16 cellular contexts compared by ENCODE assay signal in the genomic region with DNA sequence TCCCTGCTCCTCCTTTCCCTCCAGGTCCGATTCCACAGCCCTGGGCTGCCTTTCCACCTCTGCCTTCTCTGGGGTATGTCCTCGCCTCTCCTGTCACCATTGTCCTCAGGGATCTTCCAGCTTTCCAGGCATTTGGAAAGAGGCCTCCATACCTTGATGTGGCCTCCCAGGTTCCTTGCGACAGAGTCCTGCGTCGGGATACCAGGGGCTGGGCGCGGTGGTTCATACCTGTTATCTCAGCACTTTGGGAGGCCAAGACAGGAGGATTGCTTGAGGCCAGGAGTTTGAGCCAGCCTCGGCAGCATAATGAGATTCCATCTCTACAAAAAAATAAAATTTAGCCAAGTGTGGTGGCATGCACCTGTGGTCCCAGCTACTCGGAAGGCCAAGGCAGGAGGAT.
"Had no signal": no experiment of that assay in that cellular context is flagged by ENCODE, and none has a peak within 500 bp of the region (broad histone marks: within the 10 kb centered on the region; RNA-seq: fewer than 3 reads in every experiment).

No MANE protein-coding gene starts in this region.

- H3K4me3 ChIP-seq: gastroesophageal sphincter, lung, ovary, spleen, tibial artery, uterus had no signal

- H3K9me3 Mint-ChIP-seq: activated B cell treated with CpG ODN at 0.5 μM for 24 hours; activated CD4-positive, alpha-beta T cell treated with anti-CD3 and anti-CD28 coated beads, Interleukin-2, amount 10 ng/mL, durations not matched to agents 24 days and 14 days; activated T-helper 1 cell treated with anti-CD3 and anti-CD28 coated beads, Interleukin-12 subunit alpha, Interleukin-12 subunit beta, Interleukin-2, Interleukin-4 antibody, amounts not matched to agents 30 ng/mL and 10 ng/mL and 1 ng/mL, durations not matched to agents 14 hours and 24 hours and 36 hours; mesothelial cell of epicardium had no signal

- H3K9me3 ChIP-seq: gastroesophageal sphincter, ovary, spleen, tibial artery, uterus had no signal

- H3K27ac Mint-ChIP-seq: activated B cell treated with CpG ODN at 0.5 μM for 24 hours; activated CD4-positive, alpha-beta T cell treated with anti-CD3 and anti-CD28 coated beads, Interleukin-2, amount 10 ng/mL, durations not matched to agents 24 days and 14 days; activated CD8-positive, alpha-beta T cell treated with anti-CD3 and anti-CD28 coated beads, Interleukin-2, amount 10 ng/mL, durations not matched to agents 7 days and 5 days; activated T-helper 1 cell treated with anti-CD3 and anti-CD28 coated beads, Interleukin-12 subunit alpha, Interleukin-12 subunit beta, Interleukin-2, Interleukin-4 antibody, amounts not matched to agents 30 ng/mL and 10 ng/mL and 1 ng/mL, durations not matched to agents 14 hours and 24 hours and 36 hours; mesothelial cell of epicardium had no signal

- H3K36me3 ChIP-seq: ovary, tibial artery, uterus had no signal

- DNase-seq: activated B cell treated with CpG ODN at 0.5 μM for 24 hours; activated CD4-positive, alpha-beta T cell treated with anti-CD3 and anti-CD28 coated beads, Interleukin-2, amount 10 ng/mL, durations not matched to agents 24 days and 14 days; activated CD8-positive, alpha-beta memory T cell treated with anti-CD3 and anti-CD28 coated beads, Interleukin-2, amount 50 U/mL, for 48 hours; activated CD8-positive, alpha-beta T cell treated with anti-CD3 and anti-CD28 coated beads, Interleukin-2, amount 10 ng/mL, durations not matched to agents 7 days and 5 days; activated naive CD4-positive, alpha-beta T cell; left colon; ovary; spleen; T-helper 2 cell; uterus had no signal

- H3K27me3 ChIP-seq: gastroesophageal sphincter, ovary, spleen, tibial artery, uterus had no signal

- H3K4me3 Mint-ChIP-seq: activated B cell treated with CpG ODN at 0.5 μM for 24 hours; activated CD4-positive, alpha-beta T cell treated with anti-CD3 and anti-CD28 coated beads, Interleukin-2, amount 10 ng/mL, durations not matched to agents 24 days and 14 days; activated CD8-positive, alpha-beta T cell treated with anti-CD3 and anti-CD28 coated beads, Interleukin-2, amount 10 ng/mL, durations not matched to agents 7 days and 5 days; activated T-helper 1 cell treated with anti-CD3 and anti-CD28 coated beads, Interleukin-12 subunit alpha, Interleukin-12 subunit beta, Interleukin-2, Interleukin-4 antibody, amounts not matched to agents 30 ng/mL and 10 ng/mL and 1 ng/mL, durations not matched to agents 14 hours and 24 hours and 36 hours; mesothelial cell of epicardium had no signal

- H3K27ac ChIP-seq: gastroesophageal sphincter, ovary, spleen, tibial artery had no signal

- ATAC-seq: activated CD8-positive, alpha-beta T cell treated with anti-CD3 and anti-CD28 coated beads, Interleukin-2, amount 10 ng/mL, durations not matched to agents 7 days and 5 days; gastroesophageal sphincter; left colon; sciatic nerve had no signal

- H3K27me3 Mint-ChIP-seq: activated B cell treated with CpG ODN at 0.5 μM for 24 hours; activated CD4-positive, alpha-beta T cell treated with anti-CD3 and anti-CD28 coated beads, Interleukin-2, amount 10 ng/mL, durations not matched to agents 24 days and 14 days had no signal

- H3K4me1 ChIP-seq: tibial artery, uterus had no signal
